1 cellular context compared by ENCODE assay signal in the genomic region with DNA sequence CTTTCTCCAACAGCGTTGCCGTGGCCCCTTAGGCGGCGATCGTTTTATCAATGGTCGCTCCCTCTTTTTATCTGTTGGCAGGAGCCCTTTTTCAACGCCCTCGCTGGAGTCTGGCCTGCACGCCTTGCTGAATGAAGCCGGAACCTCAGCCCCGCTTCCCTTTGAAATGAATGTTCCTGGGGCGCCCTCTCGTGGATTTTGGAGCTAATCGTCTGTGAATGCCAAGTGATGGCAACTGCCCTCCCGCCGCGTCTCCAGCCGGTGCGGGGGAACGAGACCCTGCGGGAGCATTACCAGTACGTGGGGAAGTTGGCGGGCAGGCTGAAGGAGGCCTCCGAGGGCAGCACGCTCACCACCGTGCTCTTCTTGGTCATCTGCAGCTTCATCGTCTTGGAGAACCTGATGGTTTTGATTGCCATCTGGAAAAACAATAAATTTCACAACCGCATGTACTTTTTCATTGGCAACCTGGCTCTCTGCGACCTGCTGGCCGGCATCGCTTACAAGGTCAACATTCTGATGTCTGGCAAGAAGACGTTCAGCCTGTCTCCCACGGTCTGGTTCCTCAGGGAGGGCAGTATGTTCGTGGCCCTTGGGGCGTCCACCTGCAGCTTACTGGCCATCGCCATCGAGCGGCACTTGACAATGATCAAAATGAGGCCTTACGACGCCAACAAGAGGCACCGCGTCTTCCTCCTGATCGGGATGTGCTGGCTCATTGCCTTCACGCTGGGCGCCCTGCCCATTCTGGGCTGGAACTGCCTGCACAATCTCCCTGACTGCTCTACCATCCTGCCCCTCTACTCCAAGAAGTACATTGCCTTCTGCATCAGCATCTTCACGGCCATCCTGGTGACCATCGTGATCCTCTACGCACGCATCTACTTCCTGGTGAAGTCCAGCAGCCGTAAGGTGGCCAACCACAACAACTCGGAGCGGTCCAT.
TF ChIP-seq lines count a peak whose summit lies in the region.

No MANE protein-coding gene starts in this region.

TF ChIP-seq in HEK293, 187 proteins besides CTCF, POLR2A, EP300 and RAD21 (continued from another document):
- TF ChIP-seq ZIC2 (tag by site-specific recombination; IDR thresholded peaks at IDR 0.05) = peak; percentile 69
